In genomic region chr19:41530761-41531301, GRCh38 we compare ENCODE assay signal across 10 cellular contexts. TPM values are rescaled to one million over a fixed set of nuclear protein-coding genes. Genes with fewer than 3 reads are reported as not detected.
A peak's percentile ranks its signal among the peaks of the same experiment; 100 is the strongest.
DNase-seq lines count a peak whose midpoint lies in the region; ATAC-seq, FAIRE-seq and TF ChIP-seq lines count a peak whose summit lies in the region.
"Had no signal": no experiment of that assay in that cellular context is flagged by ENCODE, and none has a peak within 500 bp of the region (broad histone marks: within the 10 kb centered on the region; RNA-seq: fewer than 3 reads in every experiment).

No MANE protein-coding gene starts in this region.

- no peak for FAIRE-seq in K562 (lab: Jason Lieb, UNC)
- FAIRE-seq: G401.6 had no signal

- TSS peak; percentile 92 for BruUV-seq in A673 (replicated peaks; lab: Mats Ljungman, UMichigan)
- TSS peak; percentile 59 for BruUV-seq in K562 (replicated peaks; lab: Mats Ljungman, UMichigan)

- no peak for TF ChIP-seq POLR2A in K562 (conservative IDR thresholded peaks at IDR 0.05)

- CTCF ChIA-PET in A673 (lab: Charles Lee), result interaction anchor here (2.2 kb wide), 1 partner anchor 33 kb away, joined by 10 read pairs; no protein-coding TSS in a partner anchor
- CTCF ChIA-PET in K562 (lab: Yijun Ruan, JAX; ENCODE audit: low intra/inter-chr PET ratio), result interaction anchor here (0.6 kb wide), 1 partner anchor 18 kb away, joined by 4 read pairs; no protein-coding TSS in a partner anchor

- H3K4me3 ChIP-seq in A673 (ENCODE audit: low read depth, low read length, poor library complexity, severe bottlenecking), result peak overlapping the region; percentile 2
- H3K4me3 ChIP-seq in LNCaP clone FGC (ENCODE audit: low read depth, low read length), result peak overlapping the region; percentile 31
- H3K4me3 ChIP-seq in K562, result no peak overlapping the region
- H3K4me3 ChIP-seq in MG63, result no peak overlapping the region

- POLR2A ChIA-PET in A673 (lab: Charles Lee; ENCODE audit: low non-redundant PET), result interaction anchor here (0.7 to 1.4 kb wide), 2 partner anchors 82 to 91 kb away, joined by 4 to 6 read pairs; partner anchors contain the start of gene DMAC2
- POLR2A ChIA-PET in K562 (lab: Yijun Ruan, JAX), result interaction anchor here (0.6 kb wide), 1 partner anchor 91 kb away, joined by 3 read pairs; the partner anchor contains the start of gene DMAC2

- no peak overlapping the region; the same call in 1 of the 2 replicates for H2AFZ ChIP-seq in K562 (ENCODE audit: low read depth, low read length)

- TF ChIP-seq EP300 in K562 (IDR thresholded peaks at IDR 0.05; ENCODE audit: low read length), result no peak

- no peak for TF ChIP-seq RAD21 in K562 (CRISPR knock-in tag; conservative IDR thresholded peaks at IDR 0.05 in 1 of 2, IDR thresholded peaks at IDR 0.05 in 1 of 2)

- no peak overlapping the region for H3K9ac ChIP-seq in K562 (ENCODE audit: insufficient read depth in 1 of 2, low read depth in 2 of 2, low read length in 2 of 2)

- no peaks in the 10 kb centered on the region for H3K9me1 ChIP-seq in K562 (ENCODE audit: control insufficient read depth, insufficient read depth, low read length)

- in situ Hi-C loops in K562 (cut with MboI), result no loop called here

- TF ChIP-seq CTCF in A673 (conservative IDR thresholded peaks at IDR 0.05; ENCODE audit: low read depth, low read length), result no peak
- no peak for TF ChIP-seq CTCF in LNCaP clone FGC (IDR thresholded peaks at IDR 0.05; ENCODE audit: control insufficient read depth, extremely low read depth, insufficient read depth)
- TF ChIP-seq CTCF in K562 (IDR thresholded peaks at IDR 0.05 in 2 of 3, conservative IDR thresholded peaks at IDR 0.05 in 1 of 3; ENCODE audit: insufficient read depth in 2 of 3, low read depth in 1 of 3, low read length in 3 of 3), result no peak

- no peaks in the 10 kb centered on the region for H3K79me2 ChIP-seq in K562 (ENCODE audit: control insufficient read depth, insufficient read depth, low read length)

- H3K4me1 ChIP-seq in A673 (ENCODE audit: insufficient read depth, low read length, poor library complexity, severe bottlenecking), result peaks cover 10% of the 10 kb centered on the region
- no peaks in the 10 kb centered on the region; a peak in 1 of 5 replicates for H3K4me1 ChIP-seq in K562 (replicated peaks in 1 of 2; ENCODE audit: control insufficient read depth in 2 of 2, insufficient read depth in 2 of 2, low read length in 2 of 2)

- intact Hi-C loops in A673 (cut with micrococcal nuclease; ENCODE audit: unreplicated experiment), result no loop called here
- intact Hi-C loops in K562 (cut with micrococcal nuclease), result no loop called here

- DNase-seq in A673 (ENCODE audit: low spot score), result peak; percentile 61
- DNase-seq in LNCaP clone FGC (ENCODE audit: low read depth), result peak; percentile 72
- DNase-seq in K562 (ENCODE audit: extremely low read depth in 1 of 4, low spot score in 3 of 4), result no peak
- DNase-seq in lung microvascular endothelial cell (ENCODE audit: low read depth in 2 of 2), result peak; percentile 89 to 90
- no peak for DNase-seq in MG63
- DNase-seq: HFFc6 had no signal

- H3K9me3 ChIP-seq in A673 (ENCODE audit: low read depth, low read length, poor library complexity, severe bottlenecking) (no peaks in the 10 kb centered on the region), K562 (replicated peaks; ENCODE audit: control insufficient read depth, insufficient read depth, low read depth, low read length) (no peaks in the 10 kb centered on the region), MG63 (peaks cover 3% of the 10 kb centered on the region; the same call in 1 of the 2 replicates)

- peak overlapping the region; percentile 61 for H3K27ac ChIP-seq in A673 (ENCODE audit: low read depth, low read length, poor library complexity, severe bottlenecking)
- H3K27ac ChIP-seq in K562 (ENCODE audit: extremely low read depth, low read depth, low read length), result no peak overlapping the region

- no peak for ATAC-seq in K562
- no peak for ATAC-seq in GM18519 (IDR thresholded peaks at IDR 0.05; ENCODE audit: low FRiP score, unreplicated experiment)
- no peak for ATAC-seq in HG03442 (IDR thresholded peaks at IDR 0.05; ENCODE audit: unreplicated experiment)
- no peak for ATAC-seq in GM19035 (IDR thresholded peaks at IDR 0.05; ENCODE audit: unreplicated experiment)

- WGBS in K562 (ENCODE audit: insufficient coverage, low coverage, missing lambda C conversion rate), result 0% methylated on average over 8 of the region's 8 CpGs

- H3K36me3 ChIP-seq in A673 (ENCODE audit: insufficient read depth, low read length, poor library complexity, severe bottlenecking), result no peaks in the 10 kb centered on the region
- H3K36me3 ChIP-seq in K562 (ENCODE audit: control insufficient read depth, insufficient read depth, low read length), result no peaks in the 10 kb centered on the region
- H3K36me3 ChIP-seq in MG63, result no peaks in the 10 kb centered on the region

- peak overlapping the region; percentile 59 for H3K4me2 ChIP-seq in K562 (ENCODE audit: insufficient read depth, low read length)

- no peaks in the 10 kb centered on the region for H4K20me1 ChIP-seq in K562 (replicated peaks; ENCODE audit: control insufficient read depth, insufficient read depth, low read length)

- H3K27me3 ChIP-seq in A673 (replicated peaks; ENCODE audit: insufficient read depth, low read depth, low read length, poor library complexity) (peaks cover 9% of the 10 kb centered on the region), K562 (ENCODE audit: control insufficient read depth in 2 of 2, insufficient read depth in 2 of 2, low read length in 2 of 2) (peaks cover 14 to 18% of the 10 kb centered on the region in 2 experiments; a peak in 4 of 5 replicates), MG63 (peaks cover 62% of the 10 kb centered on the region)

TF ChIP-seq in K562, 482 proteins besides CTCF, POLR2A, EP300 and RAD21 (continues in another document):
- TF ChIP-seq HMGN3 (IDR thresholded peaks at IDR 0.05; ENCODE audit: borderline replicate concordance, extremely low read depth, insufficient read length, low read depth, low read length) (no peak), SMAD1 (IDR thresholded peaks at IDR 0.05; ENCODE audit: low read depth, low read length, partially characterized antibody) (no peak), CREBBP (IDR thresholded peaks at IDR 0.05; ENCODE audit: low read depth, low read length) (no peak), ZNF589 (CRISPR knock-in tag; IDR thresholded peaks at IDR 0.05; ENCODE audit: low read depth) (0 out of 2 replicates have a peak, but pooled peaks have one; percentile 27), ZNF668 (CRISPR knock-in tag; IDR thresholded peaks at IDR 0.05) (no peak), ZBTB11 (CRISPR knock-in tag; IDR thresholded peaks at IDR 0.05) (no peak), DLX4 (CRISPR knock-in tag; IDR thresholded peaks at IDR 0.05) (no peak), PHB2 (IDR thresholded peaks at IDR 0.05; ENCODE audit: low read depth) (no peak), SOX6 (IDR thresholded peaks at IDR 0.05) (0 out of 2 replicates have a peak, but pooled peaks have one; percentile 9)

RNA-seq across cellular contexts. Expression of gene CEACAM21, which starts 45.1 kb away (rescaled TPM):
- total RNA-seq in A673 (2021) (4.3 and 6.1 TPM in 2 replicates), K562 (2014; rRNA removed) (0.12 and 0.14 TPM in 2 replicates), K562 (2014; rRNA removed; fragmentation: Illumina TruSeq; extraction: Trizol) (0.13 and 0.18 TPM in 2 replicates), K562 (2015; rRNA removed; fragmentation: Illumina TruSeq; extraction: Trizol) (0.40 and 0.49 TPM in 2 replicates), K562 (2021) (0.18 TPM in 2 replicates), lung microvascular endothelial cell (6.8 and 10.7 TPM in 2 replicates)
- not detected in 2 replicates for total RNA-seq in K562 (2011; cell fraction: chromatin; rRNA removed; ENCODE audit: low replicate concordance)
- not detected in 2 replicates for total RNA-seq in K562 (2011; cell fraction: nucleolus; rRNA removed)
- not detected in 2 replicates for total RNA-seq in K562 (2011; cell fraction: nucleoplasm; rRNA removed)
- polyA plus RNA-seq in K562 (2011; rRNA removed) (0.06 TPM in 1 of 2 replicates, not detected in the other), K562 (2014; fragmentation: Illumina TruSeq; extraction: Trizol) (0.24 and 0.30 TPM in 2 replicates), K562 (2014; fragmentation: Nextera tagmentation; extraction: Ambion mirVana) (under 1 TPM in 1 of 2 experiments, not detected in 1; 0.24 TPM), K562 (2014; rRNA removed) (0.11 TPM in 1 of 2 replicates, not detected in the other)
- polyA plus RNA-seq in K562 (2011; cell fraction: cytosol; rRNA removed), result not detected in 2 replicates
- polyA plus RNA-seq in K562 (2011; cell fraction: nucleus; rRNA removed), result not detected in 2 replicates
- 0.14 and 4.0 TPM in 2 replicates for polyA plus RNA-seq in K562 (2012)
- not detected in 2 replicates for polyA minus RNA-seq in K562 (2011; rRNA and poly(A)+ RNA removed)
- polyA minus RNA-seq in K562 (2011; cell fraction: cytosol; rRNA and poly(A)+ RNA removed), result not detected in 2 replicates
- polyA minus RNA-seq in K562 (2011; cell fraction: nucleus; rRNA and poly(A)+ RNA removed), result not detected in 2 replicates
- not detected in 2 replicates for total RNA-seq in MG63 (2014; rRNA removed; shearing (Covaris generic); ENCODE audit: low replicate concordance)
- total RNA-seq: HFFc6 had no signal

Comparison
In these comparisons a context has a peak if more than half of its experiments do, and no peak if none do; other contexts are left out.
1. DNase-seq: peak in A673 (single experiment), LNCaP clone FGC (single experiment) and lung microvascular endothelial cell (2 of 2); none in K562 (0 of 4) and MG63 (single experiment).
2. H3K4me3 ChIP-seq: peak in A673 (single experiment) and LNCaP clone FGC (single experiment); none in K562 (single experiment) and MG63 (single experiment).